ENCODE assay signal across 8 cellular contexts in the genomic region with DNA sequence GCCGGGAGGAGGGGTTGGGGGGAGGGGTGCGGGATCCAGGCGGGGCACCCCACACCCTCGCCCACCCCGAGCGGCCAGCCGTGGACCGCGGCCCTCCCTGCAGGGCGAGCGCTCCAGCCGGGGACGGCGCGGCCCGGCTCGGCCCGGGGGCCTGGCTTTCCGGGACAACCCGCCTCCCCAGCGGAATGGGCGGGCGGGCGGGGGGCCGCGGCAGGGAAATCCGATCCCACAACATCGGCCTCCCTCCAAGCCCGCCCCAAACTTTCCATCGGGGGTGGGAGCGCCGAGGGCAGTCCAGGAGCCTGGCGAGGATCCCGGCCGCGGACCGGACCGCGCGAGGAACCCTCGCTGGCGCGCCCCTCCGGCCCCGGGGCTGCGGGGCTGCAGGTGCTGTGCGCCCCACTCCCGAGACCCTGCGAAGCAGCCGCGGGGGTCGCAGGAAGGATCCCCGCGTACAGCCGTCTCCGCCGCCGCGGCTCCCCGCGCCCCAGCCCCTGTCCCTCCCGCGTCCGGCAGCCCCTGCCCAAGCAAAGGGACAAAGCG. TPM values are rescaled to one million over a fixed set of nuclear protein-coding genes. Genes with fewer than 3 reads are reported as not detected.
DNase-seq lines count a peak whose midpoint lies in the region; ATAC-seq and TF ChIP-seq lines count a peak whose summit lies in the region.

No MANE protein-coding gene starts in this region.

- ATAC-seq in GM21619 (IDR thresholded peaks at IDR 0.05; ENCODE audit: unreplicated experiment) (peak; percentile 13), lung (ENCODE audit: insufficient read depth, low FRiP score) (peak; percentile 64), HG02870 (IDR thresholded peaks at IDR 0.05; ENCODE audit: unreplicated experiment) (no peak), HG03025 (IDR thresholded peaks at IDR 0.05; ENCODE audit: low FRiP score, unreplicated experiment) (no peak)
- ATAC-seq in effector memory CD8-positive, alpha-beta T cell (replicated peaks): no peak

- peak overlapping the region; percentile 83 to 88 for H3K4me3 Mint-ChIP-seq in effector memory CD8-positive, alpha-beta T cell

- H3K9me3 ChIP-seq in Peyer's patch (no peaks in the 10 kb centered on the region), lung (ENCODE audit: control insufficient read depth in 2 of 2, insufficient read depth in 1 of 2, low read length in 1 of 2) (no peaks in the 10 kb centered on the region), thymus (ENCODE audit: control insufficient read depth) (no peaks in the 10 kb centered on the region)

- POLR2A ChIA-PET in BJ (lab: Charles Lee): interaction anchor here (0.8 kb wide), 1 partner anchor 11 kb away, joined by 5 read pairs; no protein-coding TSS in a partner anchor

- peaks cover 23% of the 10 kb centered on the region for H3K36me3 ChIP-seq in BJ (ENCODE audit: control insufficient read depth, insufficient read depth, low read length)
- peaks cover 0 to 21% (median 0%) of the 10 kb centered on the region in 3 donors for H3K36me3 ChIP-seq in Peyer's patch
- peaks cover 0 to 21% of the 10 kb centered on the region in 2 donors for H3K36me3 ChIP-seq in lung (ENCODE audit: control insufficient read depth in 2 of 2, insufficient read depth in 2 of 2, low read length in 2 of 2)
- no peaks in the 10 kb centered on the region for H3K36me3 ChIP-seq in thymus (ENCODE audit: control insufficient read depth, insufficient read depth)

- no peak for TF ChIP-seq CTCF in BJ (IDR thresholded peaks at IDR 0.05; ENCODE audit: insufficient read depth, low read depth, low read length)
- TF ChIP-seq CTCF in Peyer's patch (IDR thresholded peaks at IDR 0.05): no peak
- TF ChIP-seq CTCF in lung (IDR thresholded peaks at IDR 0.05; ENCODE audit: control extremely low read depth, extremely low read depth): no peak

- 1% methylated on average over 23 to 65 of the region's 65 CpGs for WGBS in lung, 2 donors
- 2% methylated on average over 65 of the region's 65 CpGs for WGBS in thymus

- H3K36me3 Mint-ChIP-seq in effector memory CD8-positive, alpha-beta T cell (ENCODE audit: insufficient read depth): peaks cover 29% of the 10 kb centered on the region

- no peak for TF ChIP-seq POLR2A in Peyer's patch (IDR thresholded peaks at IDR 0.05)

- H3K27me3 ChIP-seq in BJ (ENCODE audit: control insufficient read depth, insufficient read depth, low read length) (no peaks in the 10 kb centered on the region; the same call in 1 of the 2 replicates), Peyer's patch (no peaks in the 10 kb centered on the region), lung (ENCODE audit: control insufficient read depth, insufficient read depth) (no peaks in the 10 kb centered on the region), thymus (ENCODE audit: control insufficient read depth, insufficient read depth) (peaks cover 57% of the 10 kb centered on the region)

- DNase-seq in BJ (ENCODE audit: low read depth): no peak
- DNase-seq in Peyer's patch: peak in 2 of 3 donors; percentile 73 to 74
- DNase-seq in effector memory CD8-positive, alpha-beta T cell: no peak
- DNase-seq in lung (ENCODE audit: low spot score): peak; percentile 72

- H3K9me3 Mint-ChIP-seq in effector memory CD8-positive, alpha-beta T cell: no peaks in the 10 kb centered on the region

- peaks cover 19 to 31% of the 10 kb centered on the region in 2 donors for H3K4me1 Mint-ChIP-seq in effector memory CD8-positive, alpha-beta T cell (ENCODE audit: low read depth in 2 of 2)

- peak overlapping the region; percentile 95 for H3K4me3 ChIP-seq in BJ (ENCODE audit: low read depth, low read length)
- peak overlapping the region; percentile 61 to 91 (median 74) for H3K4me3 ChIP-seq in Peyer's patch
- H3K4me3 ChIP-seq in lung: peak overlapping the region; percentile 71
- H3K4me3 ChIP-seq in thymus (ENCODE audit: low read length): peak overlapping the region; percentile 54

- no peaks in the 10 kb centered on the region for H3K27me3 Mint-ChIP-seq in effector memory CD8-positive, alpha-beta T cell

- peaks cover 0 to 36% (median 21%) of the 10 kb centered on the region in 4 donors for H3K4me1 ChIP-seq in Peyer's patch
- H3K4me1 ChIP-seq in lung (ENCODE audit: control insufficient read depth in 2 of 2, insufficient read depth in 2 of 2, low read length in 2 of 2): peaks cover 0 to 22% of the 10 kb centered on the region in 2 donors
- H3K4me1 ChIP-seq in thymus (ENCODE audit: control insufficient read depth, insufficient read depth, low read length): peaks cover 10% of the 10 kb centered on the region

- CTCF ChIA-PET in BJ (lab: Yijun Ruan, JAX): interaction anchor here (0.9 to 3.6 kb wide), 14 partner anchors 11 to 330 kb away, joined by 3 to 34 read pairs (median 6); a partner anchor contains a TSS

- no peak overlapping the region for H3K27ac Mint-ChIP-seq in effector memory CD8-positive, alpha-beta T cell

- peak overlapping the region; percentile 86 to 99 (median 92) for H3K27ac ChIP-seq in Peyer's patch
- peak overlapping the region; percentile 90 to 94 for H3K27ac ChIP-seq in lung (ENCODE audit: low read depth in 1 of 2, low read length in 1 of 2)
- peak overlapping the region; percentile 86 for H3K27ac ChIP-seq in thymus (ENCODE audit: low read depth)

RNA-seq across cellular contexts. Expression of a gene that starts 0.5 kb away (rescaled TPM):
- polyA plus RNA-seq in BJ (2011; rRNA removed) (16.4 and 29.7 TPM in 2 replicates), lung (10 to 100 TPM; 18.8 to 23.0 TPM), thymus (14.1 TPM)
- 20.4 and 24.4 TPM in 2 replicates for polyA minus RNA-seq in BJ (2011; rRNA and poly(A)+ RNA removed)
- total RNA-seq in Peyer's patch (10 to 100 TPM in 3 of 4 donors, 1 to 10 TPM in 1; 4.2 to 19.0 (median 13.9) TPM), lung (10 to 100 TPM; 34.7 to 42.0 TPM)

RNA-seq across cellular contexts. Expression of a gene that starts 11.5 kb away (rescaled TPM):
- polyA plus RNA-seq in BJ (2011; rRNA removed) (6.8 and 8.1 TPM in 2 replicates), lung (10 to 100 TPM; 15.5 to 15.7 TPM), thymus (10.0 TPM)
- polyA minus RNA-seq in BJ (2011; rRNA and poly(A)+ RNA removed): 4.5 and 6.4 TPM in 2 replicates
- total RNA-seq in Peyer's patch (10 to 100 TPM in 3 of 4 donors, 1 to 10 TPM in 1; 5.8 to 17.3 (median 15.4) TPM), lung (10 to 100 TPM in 1 of 2 donors, 1 to 10 TPM in 1; 7.4 to 16.9 TPM)

RNA-seq across cellular contexts. Expression of a gene that starts 25.5 kb away (rescaled TPM):
- 0.85 and 1.4 TPM in 2 replicates for polyA plus RNA-seq in BJ (2011; rRNA removed)
- 0.90 and 1.9 TPM in 2 replicates for polyA minus RNA-seq in BJ (2011; rRNA and poly(A)+ RNA removed)
- total RNA-seq in Peyer's patch: 10 to 100 TPM in 2 of 4 donors, 1 to 10 TPM in 2; 7.4 to 14.0 (median 8.9) TPM
- total RNA-seq in lung: 1 to 10 TPM; 6.4 to 6.9 TPM
- 1 to 10 TPM; 1.5 to 2.4 TPM for polyA plus RNA-seq in lung
- 7.5 TPM for polyA plus RNA-seq in thymus

RNA-seq across cellular contexts. Expression of a gene that starts 53.3 kb away (rescaled TPM):
- 7.6 and 9.8 TPM in 2 replicates for polyA plus RNA-seq in BJ (2011; rRNA removed)
- 14.7 and 18.2 TPM in 2 replicates for polyA minus RNA-seq in BJ (2011; rRNA and poly(A)+ RNA removed)
- 100 to 1,000 TPM in 1 of 4 donors, 10 to 100 TPM in 3; 29.8 to 108 (median 44.8) TPM for total RNA-seq in Peyer's patch
- 10 to 100 TPM; 21.7 to 31.4 TPM for total RNA-seq in lung
- 1 to 10 TPM; 7.2 to 7.6 TPM for polyA plus RNA-seq in lung
- polyA plus RNA-seq in thymus: 7.3 TPM

Comparison
In these comparisons a context has a peak if more than half of its experiments do, and no peak if none do; other contexts are left out.
1. DNase-seq: peak in Peyer's patch (2 of 3) and lung (single experiment); none in BJ (single experiment) and effector memory CD8-positive, alpha-beta T cell (0 of 3).
2. ATAC-seq: peak in GM21619 (single experiment) and lung (single experiment); none in effector memory CD8-positive, alpha-beta T cell (single experiment), HG02870 (single experiment) and HG03025 (single experiment).
3. Peak in every context shown above with its lines, with median percentiles within 50 percentile points of each other: H3K4me3 ChIP-seq and H3K27ac ChIP-seq.